8 cellular contexts compared by ENCODE assay signal in genomic region chr1:37553927-37554808, GRCh38. TPM values are rescaled to one million over a fixed set of nuclear protein-coding genes. Genes with fewer than 3 reads are reported as not detected.
DNase-seq lines count a peak whose midpoint lies in the region; ATAC-seq and TF ChIP-seq lines count a peak whose summit lies in the region.

Gene SNIP1, minus strand, starts transcription at chr1:37554293. Its CDS starts 64 bp downstream, at chr1:37554229.

- H3F3A ChIP-seq in PC-3 (ENCODE audit: low read length, unreplicated experiment): no peaks in the 10 kb centered on the region

- BruUV-seq in PC-3 (replicated peaks; lab: Mats Ljungman, UMichigan): no TSS peak

- H3K9me3 ChIP-seq in PC-3 (ENCODE audit: low read length): no peaks in the 10 kb centered on the region
- H3K9me3 ChIP-seq in mucosa of descending colon: no peaks in the 10 kb centered on the region

- CTCF ChIA-PET in PC-3 (lab: Charles Lee): interaction anchor here (0.6 to 1.0 kb wide), 2 partner anchors 40 to 58 kb away, joined by 10 read pairs; partner anchors contain the start of gene MEAF6

- ATAC-seq in GM21515 (IDR thresholded peaks at IDR 0.05; ENCODE audit: unreplicated experiment) (peak; percentile 64), PC-3 (peak; percentile 93), mucosa of descending colon (peak; percentile 98)

- DNase-seq in COLO829 (ENCODE audit: low spot score) (peak; percentile 96), PC-3 (peak; percentile 94), activated T-cell treated with anti-CD3 and anti-CD28 coated beads for 4 hours (peak; percentile 87), epithelial cell of prostate (ENCODE audit: low read depth, low spot score) (peak; percentile 64), mucosa of descending colon (peak; percentile 92 to 96 (median 93))
- DNase-seq in Jurkat, Clone E6-1 (ENCODE audit: low read depth, low spot score): peak; percentile 87
- DNase-seq in stimulated activated CD8-positive, alpha-beta memory T cell treated with anti-CD3 and anti-CD28 coated beads, Interleukin-4, amount 100 ng/mL, for 1 hour (ENCODE audit: low read depth in 2 of 2, low spot score in 1 of 2): peak; percentile 70 to 78

- peak within 1 kb of the TSS; percentile 95 for H3K9ac ChIP-seq in PC-3 (ENCODE audit: low read length)

- TF ChIP-seq CTCF in PC-3 (conservative IDR thresholded peaks at IDR 0.05; ENCODE audit: low read depth, low read length) (no peak), mucosa of descending colon (IDR thresholded peaks at IDR 0.05) (no peak)

- POLR2A ChIA-PET in PC-3 (lab: Charles Lee; ENCODE audit: unreplicated experiment): no interaction called here

- peaks cover 14% of the 10 kb centered on the region for H3K36me3 ChIP-seq in PC-3 (ENCODE audit: low read depth, low read length)
- H3K36me3 ChIP-seq in mucosa of descending colon (ENCODE audit: low read depth): no peaks in the 10 kb centered on the region

- peak within 1 kb of the TSS; percentile 90 for H3K4me2 ChIP-seq in PC-3 (ENCODE audit: low read length)

- H3K9me2 ChIP-seq in PC-3 (replicated peaks; ENCODE audit: low read length): no peaks in the 10 kb centered on the region

- H3K4me1 ChIP-seq in PC-3 (ENCODE audit: insufficient read depth, low read length) (peaks cover 20% of the 10 kb centered on the region), mucosa of descending colon (ENCODE audit: low read depth) (peaks cover 21% of the 10 kb centered on the region)

- peaks cover 7% of the 10 kb centered on the region for H4K20me1 ChIP-seq in PC-3 (ENCODE audit: low read length)

- peak within 1 kb of the TSS; percentile 59 for H3K27ac ChIP-seq in PC-3 (ENCODE audit: low read length)
- peak within 1 kb of the TSS; percentile 76 for H3K27ac ChIP-seq in epithelial cell of prostate

- H3K79me2 ChIP-seq in PC-3 (ENCODE audit: low read length): peaks cover 44% of the 10 kb centered on the region

- intact Hi-C loops in PC-3 (cut with micrococcal nuclease): loop anchor here (5.0 kb wide), 1 partner anchor 138 kb away; the partner anchor contains the start of gene CDCA8
- intact Hi-C loops in mucosa of descending colon (cut with DNase I, micrococcal nuclease): no loop called here

- H3K27me3 ChIP-seq in PC-3 (ENCODE audit: low read length): no peaks in the 10 kb centered on the region

- H3K4me3 ChIP-seq in Jurkat, Clone E6-1 (ENCODE audit: low read length): peak within 1 kb of the TSS; percentile 99
- H3K4me3 ChIP-seq in PC-3 (ENCODE audit: low read length): peak within 1 kb of the TSS; percentile 100
- peak within 1 kb of the TSS; percentile 91 for H3K4me3 ChIP-seq in mucosa of descending colon

- H2AFZ ChIP-seq in PC-3 (ENCODE audit: low read length): peak within 1 kb of the TSS; percentile 83

RNA-seq across cellular contexts. Expression of gene SNIP1, which starts in this region (rescaled TPM):
- 22.9 TPM for polyA plus RNA-seq in Jurkat, Clone E6-1 (2012; ENCODE audit: insufficient read depth, insufficient read length)
- total RNA-seq in PC-3 (2014; rRNA removed): 23.1 and 36.0 TPM in 2 replicates
- total RNA-seq in mucosa of descending colon: 10 to 100 TPM; 16.8 to 22.5 (median 21.3) TPM

Comparison
In these comparisons a context has a peak if more than half of its experiments do, and no peak if none do; other contexts are left out.
1. Peak in every context shown above with its lines: DNase-seq, ATAC-seq, H3K4me3 ChIP-seq and H3K27ac ChIP-seq.